ENCODE assay signal across 28 cellular contexts in genomic region chr20:1154734-1155133, GRCh38. TPM values are rescaled to one million over a fixed set of nuclear protein-coding genes. Genes with fewer than 3 reads are reported as not detected.
A peak's percentile ranks its signal among the peaks of the same experiment; 100 is the strongest.
DNase-seq lines count a peak whose midpoint lies in the region; ATAC-seq, FAIRE-seq and TF ChIP-seq lines count a peak whose summit lies in the region.
"Had no signal": no experiment of that assay in that cellular context is flagged by ENCODE, and none has a peak within 500 bp of the region (broad histone marks: within the 10 kb centered on the region; RNA-seq: fewer than 3 reads in every experiment).

No MANE protein-coding gene starts in this region.

- CTCF ChIA-PET in HepG2 (lab: Yijun Ruan, JAX; ENCODE audit: low intra/inter-chr PET ratio, low total read pairs) = no interaction called here

- H3K4me1 Mint-ChIP-seq in T-helper 1 cell treated with Interleukin-12 subunit alpha and Interleukin-12 subunit beta and Interleukin-4 antibody, amounts not matched to agents 30 μg/mL and 1 μg/mL, for 36 hours (ENCODE audit: low read depth) = peaks cover 14% of the 10 kb centered on the region

- H2AFZ ChIP-seq in HepG2 (ENCODE audit: low read length) = no peak overlapping the region
- H2AFZ ChIP-seq: GM23248 had no signal

- no peaks in the 10 kb centered on the region for H3K79me2 ChIP-seq in HepG2 (ENCODE audit: insufficient read depth, low read length)

- no peak overlapping the region for H3K4me3 ChIP-seq in right cardiac atrium (ENCODE audit: low read length)
- no peak overlapping the region for H3K4me3 ChIP-seq in HepG2 (replicated peaks in 1 of 3; ENCODE audit: insufficient read depth in 1 of 3, low read depth in 2 of 3, low read length in 3 of 3)
- no peak overlapping the region for H3K4me3 ChIP-seq in right lobe of liver
- no peak overlapping the region for H3K4me3 ChIP-seq in aorta (ENCODE audit: low read length in 2 of 2)
- H3K4me3 ChIP-seq: BLaER1, GM12878, GM23248 had no signal

- H4K20me1 ChIP-seq in HepG2 (ENCODE audit: insufficient read depth, low read length) = peaks cover 3% of the 10 kb centered on the region; the same call in 1 of the 2 replicates

- H3K9ac ChIP-seq in HepG2 (ENCODE audit: insufficient read depth, low read depth, low read length) = no peak overlapping the region
- H3K9ac ChIP-seq: BLaER1, GM23248 had no signal

- no TSS peak for BruUV-seq in HepG2 (replicated peaks; lab: Mats Ljungman, UMichigan)

- H3K27ac Mint-ChIP-seq in T-helper 1 cell treated with Interleukin-12 subunit alpha and Interleukin-12 subunit beta and Interleukin-4 antibody, amounts not matched to agents 30 μg/mL and 1 μg/mL, for 36 hours = peak overlapping the region; percentile 13
- H3K27ac Mint-ChIP-seq: B cell; CD4-positive, CD25-positive, alpha-beta regulatory T cell; CD8-positive, alpha-beta T cell had no signal

- DNase-seq in T-helper 1 cell (no peak), Right ventricle myocardium superior (no peak), right cardiac atrium (no peak), HepG2 (ENCODE audit: low spot score) (no peak), right lobe of liver (no peak), islet precursor cell (peak; percentile 19), aorta (no peak)
- DNase-seq: Caco-2; CD4-positive, CD25-positive, alpha-beta regulatory T cell; CD8-positive, alpha-beta T cell; DMS 273 treated with DMSO at 0.1 percent for 48 hours; DMS79; EL; GDM1; GM23248; H7; HCEC 1CT had no signal

- H3K9me3 Mint-ChIP-seq in T-helper 1 cell treated with Interleukin-12 subunit alpha and Interleukin-12 subunit beta and Interleukin-4 antibody, amounts not matched to agents 30 μg/mL and 1 μg/mL, for 36 hours = no peaks in the 10 kb centered on the region

- H3K36me3 ChIP-seq in HepG2 (replicated peaks in 1 of 2; ENCODE audit: control insufficient read depth in 1 of 2, insufficient read depth in 2 of 2, low read length in 2 of 2) (peaks cover 29 to 74% of the 10 kb centered on the region in 2 experiments), right lobe of liver (peaks cover 0 to 10% (median 4%) of the 10 kb centered on the region in 4 donors), aorta (ENCODE audit: control insufficient read depth in 1 of 2, insufficient read depth in 2 of 2, low read length in 1 of 2) (peaks cover 0 to 10% of the 10 kb centered on the region in 2 donors)

- no peak for TF ChIP-seq CTCF in HepG2 (CRISPR knock-in tag; IDR thresholded peaks at IDR 0.05)
- no peak for TF ChIP-seq CTCF in right lobe of liver (IDR thresholded peaks at IDR 0.05)

- no peaks in the 10 kb centered on the region for H3K9me3 ChIP-seq in right cardiac atrium (ENCODE audit: control insufficient read depth, low read length)
- H3K9me3 ChIP-seq in HepG2 (ENCODE audit: low read length) = no peaks in the 10 kb centered on the region
- H3K9me3 ChIP-seq in right lobe of liver = no peaks in the 10 kb centered on the region
- no peaks in the 10 kb centered on the region for H3K9me3 ChIP-seq in aorta (ENCODE audit: control insufficient read depth, low read length)
- H3K9me3 ChIP-seq: Caco-2 had no signal

- no peak overlapping the region for H3K4me3 Mint-ChIP-seq in T-helper 1 cell treated with Interleukin-12 subunit alpha and Interleukin-12 subunit beta and Interleukin-4 antibody, amounts not matched to agents 30 μg/mL and 1 μg/mL, for 36 hours
- H3K4me3 Mint-ChIP-seq: B cell; CD4-positive, CD25-positive, alpha-beta regulatory T cell; CD8-positive, alpha-beta T cell had no signal

- H3K27ac ChIP-seq in right cardiac atrium (ENCODE audit: low read length) = no peak overlapping the region
- no peak overlapping the region for H3K27ac ChIP-seq in HepG2 (ENCODE audit: extremely low read length, insufficient read depth, low read length)
- no peak overlapping the region for H3K27ac ChIP-seq in right lobe of liver
- H3K27ac ChIP-seq in aorta (ENCODE audit: low read depth in 1 of 2, low read length in 2 of 2) = no peak overlapping the region
- H3K27ac ChIP-seq: 22Rv1, BLaER1, C4-2B, GM23248 had no signal

- H3K27me3 Mint-ChIP-seq in T-helper 1 cell treated with Interleukin-12 subunit alpha and Interleukin-12 subunit beta and Interleukin-4 antibody, amounts not matched to agents 30 μg/mL and 1 μg/mL, for 36 hours (ENCODE audit: low read depth) = no peaks in the 10 kb centered on the region
- H3K27me3 Mint-ChIP-seq: B cell; CD4-positive, CD25-positive, alpha-beta regulatory T cell had no signal

- peaks cover 41% of the 10 kb centered on the region for H3K36me3 Mint-ChIP-seq in T-helper 1 cell treated with Interleukin-12 subunit alpha and Interleukin-12 subunit beta and Interleukin-4 antibody, amounts not matched to agents 30 μg/mL and 1 μg/mL, for 36 hours (ENCODE audit: low read depth)

- in situ Hi-C loops in HepG2 (cut with HindIII; ENCODE audit: extremely low pct_ligation_motif_present, low pct_unique_long_range_greater_than_20kb) = no loop called here

- POLR2A ChIA-PET in HepG2 (lab: Yijun Ruan, JAX) = no interaction called here

- intact Hi-C loops in Right ventricle myocardium superior (cut with DNase I) (no loop called here), right cardiac atrium (cut with DNase I) (no loop called here), HepG2 (cut with micrococcal nuclease; ENCODE audit: unreplicated experiment) (no loop called here), right lobe of liver (cut with DNase I) (no loop called here), aorta (cut with DNase I) (no loop called here)

- ATAC-seq in Right ventricle myocardium superior (ENCODE audit: poor library complexity) (peak; percentile 71), right cardiac atrium (no peak), HepG2 (no peak), right lobe of liver (no peak), aorta (ENCODE audit: low FRiP score) (no peak)
- ATAC-seq: CD8-positive, alpha-beta T cell; GM12878 had no signal

- no peaks in the 10 kb centered on the region for H3K27me3 ChIP-seq in right cardiac atrium (ENCODE audit: control insufficient read depth, insufficient read depth)
- H3K27me3 ChIP-seq in HepG2 (ENCODE audit: control insufficient read depth in 1 of 2, insufficient read depth in 2 of 2, low read length in 2 of 2) = no peaks in the 10 kb centered on the region
- no peaks in the 10 kb centered on the region for H3K27me3 ChIP-seq in right lobe of liver
- no peaks in the 10 kb centered on the region for H3K27me3 ChIP-seq in aorta (ENCODE audit: control insufficient read depth in 1 of 2, insufficient read depth in 2 of 2, low read length in 1 of 2)
- H3K27me3 ChIP-seq: BLaER1 had no signal

- TF ChIP-seq POLR2A in HepG2 (IDR thresholded peaks at IDR 0.05; ENCODE audit: insufficient read depth in 1 of 2, low read depth in 2 of 2, low read length in 2 of 2) (no peak), right lobe of liver (IDR thresholded peaks at IDR 0.05) (no peak)

- 90% methylated on average over 3 of the region's 3 CpGs for WGBS in right cardiac atrium
- WGBS in HepG2 (ENCODE audit: low lambda C conversion rate) = 98% methylated on average over 3 of the region's 3 CpGs
- WGBS in right lobe of liver (ENCODE audit: insufficient coverage, low coverage, low lambda C conversion rate, missing lambda C conversion rate) = 87% methylated on average over 3 of the region's 3 CpGs
- WGBS in aorta, 2 donors = 97 to 100% methylated on average over 3 of the region's 3 CpGs

- no peak for TF ChIP-seq EP300 in HepG2 (IDR thresholded peaks at IDR 0.05; ENCODE audit: low read depth in 2 of 2, low read length in 2 of 2)
- TF ChIP-seq EP300 in HepG2 (CRISPR knock-in tag; IDR thresholded peaks at IDR 0.05; ENCODE audit: borderline replicate concordance) = no peak

- H3K4me1 ChIP-seq in right cardiac atrium (ENCODE audit: control insufficient read depth, insufficient read depth, low read length) = peaks cover 4% of the 10 kb centered on the region
- peaks cover 8% of the 10 kb centered on the region for H3K4me1 ChIP-seq in HepG2 (ENCODE audit: insufficient read depth, low read length)
- H3K4me1 ChIP-seq in right lobe of liver = peaks cover 0 to 7% (median 2%) of the 10 kb centered on the region in 4 donors
- no peaks in the 10 kb centered on the region for H3K4me1 ChIP-seq in aorta (ENCODE audit: control insufficient read depth in 1 of 2, insufficient read depth in 2 of 2, low read length in 2 of 2)

- no peak for TF ChIP-seq RAD21 in HepG2 (CRISPR knock-in tag; IDR thresholded peaks at IDR 0.05)

- H3K4me2 ChIP-seq in HepG2 (ENCODE audit: low read depth, low read length) = no peak overlapping the region
- H3K4me2 ChIP-seq: BLaER1 had no signal

- no peak for FAIRE-seq in HepG2 (lab: Jason Lieb, UNC)
- FAIRE-seq: A204.1, D721Med, GM12878, GM19239, H1 had no signal

RNA-seq across cellular contexts. Expression of gene TMEM74B, which starts 30.0 kb away (rescaled TPM):
- total RNA-seq in Right ventricle myocardium superior (5.2 TPM), right cardiac atrium (1 to 10 TPM; 4.0 to 7.2 (median 4.7) TPM), HepG2 (2016; rRNA removed; fragmentation: Illumina TruSeq; extraction: Trizol) (2.9 and 4.7 TPM in 2 replicates), right lobe of liver (1 to 10 TPM in 4 of 6 experiments, under 1 TPM in 2; 0.37 to 2.8 (median 1.8) TPM), aorta (1 to 10 TPM in 1 of 2 donors, under 1 TPM in 1; 0.71 to 3.8 TPM)
- polyA plus RNA-seq in right cardiac atrium (7.8 TPM), HepG2 (2011; rRNA removed) (18.4 and 25.0 TPM in 2 replicates), aorta (1 to 10 TPM in 1 of 2 donors, not detected in 1; 1.9 TPM)
- total RNA-seq in HepG2 (2016; cell fraction: cytosol; rRNA removed; fragmentation: Illumina TruSeq; extraction: Trizol; ENCODE audit: low read depth) = 3.3 and 3.9 TPM in 2 replicates
- 2.5 and 4.3 TPM in 2 replicates for total RNA-seq in HepG2 (2016; cell fraction: insoluble cytoplasmic fraction; rRNA removed; fragmentation: Illumina TruSeq; extraction: Trizol)
- total RNA-seq in HepG2 (2016; cell fraction: membrane; rRNA removed; fragmentation: Illumina TruSeq; extraction: Trizol) = 4.5 and 5.1 TPM in 2 replicates
- total RNA-seq in HepG2 (2016; cell fraction: nucleus; rRNA removed; fragmentation: Illumina TruSeq; extraction: Trizol) = 3.5 and 6.3 TPM in 2 replicates
- 10.2 and 16.1 TPM in 2 replicates for polyA plus RNA-seq in HepG2 (2011; cell fraction: cytosol; rRNA removed)
- polyA plus RNA-seq in HepG2 (2011; cell fraction: nucleus; rRNA removed) = 136 and 155 TPM in 2 replicates
- 12.7 and 14.7 TPM in 2 replicates for polyA plus RNA-seq in HepG2 (2012)
- polyA plus RNA-seq in HepG2 (2016; cell fraction: cytosol; fragmentation: Illumina TruSeq; extraction: Trizol; ENCODE audit: low read depth) = 3.3 and 4.2 TPM in 2 replicates
- 2.6 and 2.9 TPM in 2 replicates for polyA plus RNA-seq in HepG2 (2016; cell fraction: insoluble cytoplasmic fraction; fragmentation: Illumina TruSeq; extraction: Trizol; ENCODE audit: low read depth)
- 4.2 and 5.6 TPM in 2 replicates for polyA plus RNA-seq in HepG2 (2016; cell fraction: membrane; fragmentation: Illumina TruSeq; extraction: Trizol; ENCODE audit: low read depth)
- 11.6 and 13.1 TPM in 2 replicates for polyA plus RNA-seq in HepG2 (2016; cell fraction: nucleus; fragmentation: Illumina TruSeq; extraction: Trizol; ENCODE audit: insufficient read depth, low read depth)
- polyA minus RNA-seq in HepG2 (2011; rRNA and poly(A)+ RNA removed; ENCODE audit: low replicate concordance) = 11.3 TPM in 1 of 2 replicates, not detected in the other
- polyA minus RNA-seq in HepG2 (2011; cell fraction: cytosol; rRNA and poly(A)+ RNA removed) = 5.0 and 6.8 TPM in 2 replicates
- 12.4 and 13.4 TPM in 2 replicates for polyA minus RNA-seq in HepG2 (2011; cell fraction: nucleus; rRNA and poly(A)+ RNA removed)
- total RNA-seq: CD4-positive, CD25-positive, alpha-beta regulatory T cell; CD8-positive, alpha-beta T cell; GM12878 had no signal
- polyA plus RNA-seq: AG04450; CD4-positive, CD25-positive, alpha-beta regulatory T cell had no signal

RNA-seq across cellular contexts. Expression of gene PSMF1, which starts 36.3 kb away (rescaled TPM):
- total RNA-seq in Right ventricle myocardium superior (121 TPM), right cardiac atrium (100 to 1,000 TPM; 113 to 128 (median 117) TPM), HepG2 (2016; rRNA removed; fragmentation: Illumina TruSeq; extraction: Trizol) (86.0 and 113 TPM in 2 replicates), right lobe of liver (100 to 1,000 TPM in 5 of 6 experiments, 10 to 100 TPM in 1; 82.5 to 260 (median 116) TPM), aorta (100 to 1,000 TPM in 1 of 2 donors, 10 to 100 TPM in 1; 96.9 to 105 TPM)
- polyA plus RNA-seq in right cardiac atrium (49.1 TPM), HepG2 (2011; rRNA removed) (82.5 and 90.6 TPM in 2 replicates), aorta (10 to 100 TPM; 39.3 to 70.6 TPM)
- 19.7 and 25.4 TPM in 2 replicates for total RNA-seq in HepG2 (2016; cell fraction: cytosol; rRNA removed; fragmentation: Illumina TruSeq; extraction: Trizol; ENCODE audit: low read depth)
- total RNA-seq in HepG2 (2016; cell fraction: insoluble cytoplasmic fraction; rRNA removed; fragmentation: Illumina TruSeq; extraction: Trizol) = 84.7 and 89.7 TPM in 2 replicates
- total RNA-seq in HepG2 (2016; cell fraction: membrane; rRNA removed; fragmentation: Illumina TruSeq; extraction: Trizol) = 45.7 and 47.8 TPM in 2 replicates
- total RNA-seq in HepG2 (2016; cell fraction: nucleus; rRNA removed; fragmentation: Illumina TruSeq; extraction: Trizol) = 55.8 and 66.5 TPM in 2 replicates
- 129 and 230 TPM in 2 replicates for polyA plus RNA-seq in HepG2 (2011; cell fraction: cytosol; rRNA removed)
- polyA plus RNA-seq in HepG2 (2011; cell fraction: nucleus; rRNA removed) = 130 and 163 TPM in 2 replicates
- 209 and 270 TPM in 2 replicates for polyA plus RNA-seq in HepG2 (2012)
- polyA plus RNA-seq in HepG2 (2016; cell fraction: cytosol; fragmentation: Illumina TruSeq; extraction: Trizol; ENCODE audit: low read depth) = 182 and 186 TPM in 2 replicates
- polyA plus RNA-seq in HepG2 (2016; cell fraction: insoluble cytoplasmic fraction; fragmentation: Illumina TruSeq; extraction: Trizol; ENCODE audit: low read depth) = 230 and 306 TPM in 2 replicates
- polyA plus RNA-seq in HepG2 (2016; cell fraction: membrane; fragmentation: Illumina TruSeq; extraction: Trizol; ENCODE audit: low read depth) = 158 and 165 TPM in 2 replicates
- polyA plus RNA-seq in HepG2 (2016; cell fraction: nucleus; fragmentation: Illumina TruSeq; extraction: Trizol; ENCODE audit: insufficient read depth, low read depth) = 135 and 140 TPM in 2 replicates
- polyA minus RNA-seq in HepG2 (2011; rRNA and poly(A)+ RNA removed; ENCODE audit: low replicate concordance) = 31.0 and 97.3 TPM in 2 replicates
- polyA minus RNA-seq in HepG2 (2011; cell fraction: cytosol; rRNA and poly(A)+ RNA removed) = 90.7 and 92.5 TPM in 2 replicates
- polyA minus RNA-seq in HepG2 (2011; cell fraction: nucleus; rRNA and poly(A)+ RNA removed) = 67.6 and 70.3 TPM in 2 replicates

RNA-seq across cellular contexts. Expression of gene C20orf202, which starts 48.5 kb away (rescaled TPM):
- total RNA-seq in Right ventricle myocardium superior (0.35 TPM), right cardiac atrium (under 1 TPM; 0.15 to 0.31 (median 0.27) TPM), HepG2 (2016; rRNA removed; fragmentation: Illumina TruSeq; extraction: Trizol) (0.20 TPM in 2 replicates), right lobe of liver (under 1 TPM in 1 of 6 experiments, not detected in 5; 0.19 TPM), aorta (under 1 TPM in 1 of 2 donors, not detected in 1; 0.54 TPM)
- polyA plus RNA-seq in right cardiac atrium (0.27 TPM), HepG2 (2011; rRNA removed) (0.91 and 1.2 TPM in 2 replicates), aorta (under 1 TPM; 0.26 to 0.88 TPM)
- 0.18 TPM in 1 of 2 replicates, not detected in the other for total RNA-seq in HepG2 (2016; cell fraction: cytosol; rRNA removed; fragmentation: Illumina TruSeq; extraction: Trizol; ENCODE audit: low read depth)
- total RNA-seq in HepG2 (2016; cell fraction: insoluble cytoplasmic fraction; rRNA removed; fragmentation: Illumina TruSeq; extraction: Trizol) = 0.18 and 0.19 TPM in 2 replicates
- total RNA-seq in HepG2 (2016; cell fraction: membrane; rRNA removed; fragmentation: Illumina TruSeq; extraction: Trizol) = 0.31 and 0.34 TPM in 2 replicates
- total RNA-seq in HepG2 (2016; cell fraction: nucleus; rRNA removed; fragmentation: Illumina TruSeq; extraction: Trizol) = not detected in 2 replicates
- polyA plus RNA-seq in HepG2 (2011; cell fraction: cytosol; rRNA removed) = 0.55 and 0.68 TPM in 2 replicates
- 1.9 and 2.2 TPM in 2 replicates for polyA plus RNA-seq in HepG2 (2011; cell fraction: nucleus; rRNA removed)
- polyA plus RNA-seq in HepG2 (2012) = 0.51 and 1.0 TPM in 2 replicates
- polyA plus RNA-seq in HepG2 (2016; cell fraction: cytosol; fragmentation: Illumina TruSeq; extraction: Trizol; ENCODE audit: low read depth) = 0.15 and 0.26 TPM in 2 replicates
- polyA plus RNA-seq in HepG2 (2016; cell fraction: insoluble cytoplasmic fraction; fragmentation: Illumina TruSeq; extraction: Trizol; ENCODE audit: low read depth) = 0.14 and 0.45 TPM in 2 replicates
- 0.18 and 0.36 TPM in 2 replicates for polyA plus RNA-seq in HepG2 (2016; cell fraction: membrane; fragmentation: Illumina TruSeq; extraction: Trizol; ENCODE audit: low read depth)
- not detected in 2 replicates for polyA plus RNA-seq in HepG2 (2016; cell fraction: nucleus; fragmentation: Illumina TruSeq; extraction: Trizol; ENCODE audit: insufficient read depth, low read depth)
- polyA minus RNA-seq in HepG2 (2011; rRNA and poly(A)+ RNA removed; ENCODE audit: low replicate concordance) = 0.14 TPM in 1 of 2 replicates, not detected in the other
- polyA minus RNA-seq in HepG2 (2011; cell fraction: cytosol; rRNA and poly(A)+ RNA removed) = not detected in 2 replicates
- 0.77 and 0.87 TPM in 2 replicates for polyA minus RNA-seq in HepG2 (2011; cell fraction: nucleus; rRNA and poly(A)+ RNA removed)
- total RNA-seq: B cell; Caco-2; CD8-positive, alpha-beta T cell; GM12878; GM23248; H1; H7 had no signal
- polyA plus RNA-seq: AG04450; CD4-positive, CD25-positive, alpha-beta regulatory T cell; GM23248 had no signal
